1 cellular context compared by ENCODE assay signal in the genomic region with DNA sequence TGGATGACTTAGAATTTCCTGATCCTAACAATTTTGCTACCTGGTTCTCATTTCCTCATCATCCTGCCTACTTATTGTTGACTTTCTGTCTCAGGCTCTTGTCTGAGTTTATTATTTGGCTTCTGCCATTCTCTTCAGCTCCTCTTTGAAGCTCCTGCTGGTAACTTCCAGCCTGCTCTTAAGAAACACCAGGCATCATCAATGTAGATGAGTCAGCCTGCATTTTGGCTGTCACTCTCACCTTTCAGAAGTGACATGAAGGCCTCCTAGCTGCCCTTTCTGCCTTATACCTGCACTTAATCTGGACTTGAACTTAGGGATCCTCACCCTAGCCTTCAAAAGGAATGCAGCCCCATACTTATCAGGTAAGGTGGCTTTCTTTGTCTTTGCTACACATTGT.
TF ChIP-seq lines count a peak whose summit lies in the region.

No MANE protein-coding gene starts in this region.

TF ChIP-seq in GM23338, 12 proteins besides CTCF, POLR2A, EP300 and RAD21 (continued from another document):
- TF ChIP-seq, protein P1, sequence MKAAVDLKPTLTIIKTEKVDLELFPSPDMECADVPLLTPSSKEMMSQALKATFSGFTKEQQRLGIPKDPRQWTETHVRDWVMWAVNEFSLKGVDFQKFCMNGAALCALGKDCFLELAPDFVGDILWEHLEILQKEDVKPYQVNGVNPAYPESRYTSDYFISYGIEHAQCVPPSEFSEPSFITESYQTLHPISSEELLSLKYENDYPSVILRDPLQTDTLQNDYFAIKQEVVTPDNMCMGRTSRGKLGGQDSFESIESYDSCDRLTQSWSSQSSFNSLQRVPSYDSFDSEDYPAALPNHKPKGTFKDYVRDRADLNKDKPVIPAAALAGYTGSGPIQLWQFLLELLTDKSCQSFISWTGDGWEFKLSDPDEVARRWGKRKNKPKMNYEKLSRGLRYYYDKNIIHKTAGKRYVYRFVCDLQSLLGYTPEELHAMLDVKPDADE (IDR thresholded peaks at IDR 0.05), result no peak
- TF ChIP-seq ZNF462 (CRISPR knock-in tag; IDR thresholded peaks at IDR 0.05) (no peak), NANOG (IDR thresholded peaks at IDR 0.05; ENCODE audit: borderline replicate concordance) (no peak), POLR2AphosphoS5 (IDR thresholded peaks at IDR 0.05; ENCODE audit: low read depth) (no peak), EZH2phosphoT487 (IDR thresholded peaks at IDR 0.05; ENCODE audit: unreplicated experiment) (no peak), CREB1 (CRISPR knock-in tag; IDR thresholded peaks at IDR 0.05; ENCODE audit: low read depth) (no peak), JUNB (IDR thresholded peaks at IDR 0.05; ENCODE audit: unreplicated experiment) (no peak), ZNF114 (CRISPR knock-in tag; IDR thresholded peaks at IDR 0.05) (no peak), ZNF331 (CRISPR knock-in tag; IDR thresholded peaks at IDR 0.05; ENCODE audit: low read depth) (no peak), REST (IDR thresholded peaks at IDR 0.05; ENCODE audit: unreplicated experiment) (no peak)
